In the genomic region with DNA sequence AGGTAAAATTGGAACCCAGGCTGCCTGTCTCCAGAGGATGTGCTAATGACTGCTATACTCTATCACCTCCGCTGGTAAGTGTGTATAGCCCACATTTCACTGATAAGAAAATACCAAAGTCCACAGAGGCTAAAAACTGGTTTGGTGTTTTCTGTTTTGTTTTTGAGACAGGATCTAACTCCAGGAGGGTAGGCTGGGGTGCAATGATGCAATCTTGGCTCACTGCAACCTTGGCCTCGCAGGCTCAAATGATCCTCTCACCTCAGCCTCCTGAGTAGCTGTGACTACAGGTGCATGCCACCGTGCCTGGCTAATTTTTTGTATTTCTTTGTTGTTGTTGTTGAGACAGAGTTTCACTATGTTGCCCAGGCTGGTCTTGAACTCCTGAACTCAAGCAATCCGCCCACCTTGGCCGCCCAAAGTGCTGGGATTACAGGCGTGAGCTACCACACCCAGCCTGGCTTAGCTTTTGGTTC, we compare ENCODE assay signal across 36 cellular contexts.
"Had no signal": no experiment of that assay in that cellular context is flagged by ENCODE, and none has a peak within 500 bp of the region (broad histone marks: within the 10 kb centered on the region; RNA-seq: fewer than 3 reads in every experiment).

No MANE protein-coding gene starts in this region.

- H3K27ac ChIP-seq: ascending aorta, breast epithelium, cardiac muscle cell, colonic mucosa, dorsolateral prefrontal cortex, esophagus muscularis mucosa, gastroesophageal sphincter, WERI-Rb-1 had no signal

- H3K9me3 ChIP-seq: ascending aorta, breast epithelium, colonic mucosa, esophagus muscularis mucosa, gastroesophageal sphincter had no signal

- ATAC-seq: activated CD4-positive, alpha-beta T cell treated with anti-CD3 and anti-CD28 coated beads for 36 hours; activated CD8-positive, alpha-beta memory T cell treated with anti-CD3 and anti-CD28 coated beads, Interleukin-2, amount 10 ng/mL, durations not matched to agents 7 days and 5 days; activated CD8-positive, alpha-beta T cell treated with anti-CD3 and anti-CD28 coated beads, Interleukin-2, amount 10 ng/mL, durations not matched to agents 7 days and 5 days; activated naive CD4-positive, alpha-beta T cell treated with anti-CD3 and anti-CD28 coated beads, Interleukin-2, amount 50 U/mL, for 72 hours; effector memory CD8-positive, alpha-beta T cell; gastroesophageal sphincter; T-cell had no signal

- H3K9me3 Mint-ChIP-seq: activated CD4-positive, alpha-beta memory T cell treated with anti-CD3 and anti-CD28 coated beads for 36 hours; activated CD4-positive, alpha-beta T cell treated with anti-CD3 and anti-CD28 coated beads, Interleukin-2, amount 10 ng/mL, durations not matched to agents 24 days and 14 days; activated naive CD4-positive, alpha-beta T cell treated with anti-CD3 and anti-CD28 coated beads, Interleukin-2, amount 10 ng/mL, durations not matched to agents 7 days and 5 days; activated naive CD4-positive, alpha-beta T cell treated with anti-CD3 and anti-CD28 coated beads, Interleukin-2, amount 50 U/mL, for 72 hours; activated naive CD8-positive, alpha-beta T cell treated with anti-CD3 and anti-CD28 coated beads, Interleukin-2, amount 10 ng/mL, durations not matched to agents 7 days and 5 days; activated T-helper 1 cell treated with anti-CD3 and anti-CD28 coated beads, Interleukin-12 subunit alpha, Interleukin-12 subunit beta, Interleukin-2, Interleukin-4 antibody, amounts not matched to agents 30 ng/mL and 10 ng/mL and 1 ng/mL, durations not matched to agents 14 hours and 24 hours and 36 hours; brain; dendritic cell treated with granulocyte-macrophage colony-stimulating factor and Interleukin-4, amounts not matched to agents 40 ng/mL and 50 ng/mL, for 4 days; effector memory CD8-positive, alpha-beta T cell; T-cell; T-helper 1 cell treated with Interleukin-12 subunit alpha and Interleukin-12 subunit beta and Interleukin-4 antibody, amounts not matched to agents 30 μg/mL and 1 μg/mL, for 36 hours had no signal

- H3K4me1 ChIP-seq: ascending aorta, breast epithelium, colonic mucosa had no signal

- H3K27me3 Mint-ChIP-seq: activated CD4-positive, alpha-beta memory T cell treated with anti-CD3 and anti-CD28 coated beads for 36 hours; activated CD4-positive, alpha-beta T cell treated with anti-CD3 and anti-CD28 coated beads for 36 hours; activated CD4-positive, alpha-beta T cell treated with anti-CD3 and anti-CD28 coated beads, Interleukin-2, amount 10 ng/mL, durations not matched to agents 24 days and 14 days; activated CD8-positive, alpha-beta memory T cell treated with anti-CD3 and anti-CD28 coated beads, Interleukin-2, amount 10 ng/mL, durations not matched to agents 7 days and 5 days; activated naive CD4-positive, alpha-beta T cell treated with anti-CD3 and anti-CD28 coated beads, Interleukin-2, amount 10 ng/mL, durations not matched to agents 7 days and 5 days; activated naive CD8-positive, alpha-beta T cell treated with anti-CD3 and anti-CD28 coated beads, Interleukin-2, amount 10 ng/mL, durations not matched to agents 7 days and 5 days; brain; dendritic cell treated with granulocyte-macrophage colony-stimulating factor and Interleukin-4, amounts not matched to agents 40 ng/mL and 50 ng/mL, for 4 days; effector memory CD8-positive, alpha-beta T cell had no signal

- DNase-seq: activated CD4-positive, alpha-beta memory T cell treated with anti-CD3 and anti-CD28 coated beads for 36 hours; activated CD4-positive, alpha-beta T cell treated with anti-CD3 and anti-CD28 coated beads for 36 hours; activated CD4-positive, alpha-beta T cell treated with anti-CD3 and anti-CD28 coated beads, Interleukin-2, amount 10 ng/mL, durations not matched to agents 24 days and 14 days; activated CD4-positive, CD25-positive, alpha-beta regulatory T cell; activated CD4-positive, CD25-positive, alpha-beta regulatory T cell treated with anti-CD3 and anti-CD28 coated beads, Interleukin-2, amount 50 U/mL, for 72 hours; activated CD8-positive, alpha-beta memory T cell treated with anti-CD3 and anti-CD28 coated beads, Interleukin-2, amount 10 ng/mL, durations not matched to agents 7 days and 5 days; activated CD8-positive, alpha-beta memory T cell treated with anti-CD3 and anti-CD28 coated beads, Interleukin-2, amount 50 U/mL, for 4 hours; activated CD8-positive, alpha-beta T cell treated with anti-CD3 and anti-CD28 coated beads, Interleukin-2, amount 10 ng/mL, durations not matched to agents 7 days and 5 days; activated gamma-delta T cell; activated naive CD4-positive, alpha-beta T cell; activated naive CD4-positive, alpha-beta T cell treated with anti-CD3 and anti-CD28 coated beads, Interleukin-2, amount 10 ng/mL, durations not matched to agents 7 days and 5 days; activated naive CD8-positive, alpha-beta T cell treated with anti-CD3 and anti-CD28 coated beads, Interleukin-2, amount 10 ng/mL, durations not matched to agents 7 days and 5 days; activated T-cell treated with anti-CD3 and anti-CD28 coated beads, Interleukin-2, amount 50 U/mL, for 1 hour; activated T-cell treated with anti-CD3 and anti-CD28 coated beads, Interleukin-2, amount 50 U/mL, for 48 hours; central memory CD4-positive, alpha-beta T cell; cerebellar nuclear complex; colonic mucosa; dorsolateral prefrontal cortex; effector memory CD8-positive, alpha-beta T cell; erythroblast; foreskin melanocyte; SW 1271; T-cell; T-helper 9 cell; WERI-Rb-1 had no signal

- H3K4me3 ChIP-seq: ascending aorta, breast epithelium, cardiac muscle cell, colonic mucosa, dorsolateral prefrontal cortex, esophagus muscularis mucosa, gastroesophageal sphincter had no signal

- H3K36me3 ChIP-seq: ascending aorta, breast epithelium, cardiac muscle cell, colonic mucosa, esophagus muscularis mucosa, gastroesophageal sphincter, WERI-Rb-1 had no signal

- H3K4me3 Mint-ChIP-seq: activated CD4-positive, alpha-beta memory T cell treated with anti-CD3 and anti-CD28 coated beads for 36 hours; activated CD4-positive, alpha-beta T cell treated with anti-CD3 and anti-CD28 coated beads for 36 hours; activated CD4-positive, alpha-beta T cell treated with anti-CD3 and anti-CD28 coated beads, Interleukin-2, amount 10 ng/mL, durations not matched to agents 24 days and 14 days; activated CD8-positive, alpha-beta memory T cell treated with anti-CD3 and anti-CD28 coated beads, Interleukin-2, amount 10 ng/mL, durations not matched to agents 7 days and 5 days; activated CD8-positive, alpha-beta T cell treated with anti-CD3 and anti-CD28 coated beads, Interleukin-2, amount 10 ng/mL, durations not matched to agents 7 days and 5 days; activated naive CD4-positive, alpha-beta T cell treated with anti-CD3 and anti-CD28 coated beads, Interleukin-2, amount 10 ng/mL, durations not matched to agents 7 days and 5 days; activated naive CD8-positive, alpha-beta T cell treated with anti-CD3 and anti-CD28 coated beads, Interleukin-2, amount 10 ng/mL, durations not matched to agents 7 days and 5 days; activated T-helper 1 cell treated with anti-CD3 and anti-CD28 coated beads, Interleukin-12 subunit alpha, Interleukin-12 subunit beta, Interleukin-2, Interleukin-4 antibody, amounts not matched to agents 30 ng/mL and 10 ng/mL and 1 ng/mL, durations not matched to agents 14 hours and 24 hours and 36 hours; brain; dendritic cell treated with granulocyte-macrophage colony-stimulating factor and Interleukin-4, amounts not matched to agents 40 ng/mL and 50 ng/mL, for 4 days; effector memory CD8-positive, alpha-beta T cell; T-cell; T-helper 1 cell treated with Interleukin-12 subunit alpha and Interleukin-12 subunit beta and Interleukin-4 antibody, amounts not matched to agents 30 μg/mL and 1 μg/mL, for 36 hours had no signal

- H3K4me1 Mint-ChIP-seq: activated CD4-positive, alpha-beta T cell treated with anti-CD3 and anti-CD28 coated beads for 36 hours; activated CD4-positive, alpha-beta T cell treated with anti-CD3 and anti-CD28 coated beads, Interleukin-2, amount 10 ng/mL, durations not matched to agents 24 days and 14 days; activated CD8-positive, alpha-beta memory T cell treated with anti-CD3 and anti-CD28 coated beads, Interleukin-2, amount 10 ng/mL, durations not matched to agents 7 days and 5 days; activated naive CD4-positive, alpha-beta T cell treated with anti-CD3 and anti-CD28 coated beads, Interleukin-2, amount 10 ng/mL, durations not matched to agents 7 days and 5 days; activated naive CD8-positive, alpha-beta T cell treated with anti-CD3 and anti-CD28 coated beads, Interleukin-2, amount 10 ng/mL, durations not matched to agents 7 days and 5 days; T-cell had no signal

- H3K27me3 ChIP-seq: ascending aorta, breast epithelium, cardiac muscle cell, colonic mucosa, dorsolateral prefrontal cortex, esophagus muscularis mucosa, gastroesophageal sphincter had no signal

- H3K27ac Mint-ChIP-seq: activated CD4-positive, alpha-beta memory T cell treated with anti-CD3 and anti-CD28 coated beads for 36 hours; activated CD4-positive, alpha-beta T cell treated with anti-CD3 and anti-CD28 coated beads for 36 hours; activated CD4-positive, alpha-beta T cell treated with anti-CD3 and anti-CD28 coated beads, Interleukin-2, amount 10 ng/mL, durations not matched to agents 24 days and 14 days; activated CD8-positive, alpha-beta memory T cell treated with anti-CD3 and anti-CD28 coated beads, Interleukin-2, amount 10 ng/mL, durations not matched to agents 7 days and 5 days; activated CD8-positive, alpha-beta T cell treated with anti-CD3 and anti-CD28 coated beads, Interleukin-2, amount 10 ng/mL, durations not matched to agents 7 days and 5 days; activated naive CD4-positive, alpha-beta T cell treated with anti-CD3 and anti-CD28 coated beads, Interleukin-2, amount 10 ng/mL, durations not matched to agents 7 days and 5 days; activated naive CD4-positive, alpha-beta T cell treated with anti-CD3 and anti-CD28 coated beads, Interleukin-2, amount 50 U/mL, for 72 hours; activated naive CD8-positive, alpha-beta T cell treated with anti-CD3 and anti-CD28 coated beads, Interleukin-2, amount 10 ng/mL, durations not matched to agents 7 days and 5 days; activated T-helper 1 cell treated with anti-CD3 and anti-CD28 coated beads, Interleukin-12 subunit alpha, Interleukin-12 subunit beta, Interleukin-2, Interleukin-4 antibody, amounts not matched to agents 30 ng/mL and 10 ng/mL and 1 ng/mL, durations not matched to agents 14 hours and 24 hours and 36 hours; activated T-helper 2 cell treated with anti-CD3 and anti-CD28 coated beads, Interferon-gamma antibody, Interleukin-2, Interleukin-4, amounts not matched to agents 10 μg/mL and 5 μg/mL and 100 μg/mL, durations not matched to agents 14 hours and 24 hours and 36 hours; brain; dendritic cell treated with granulocyte-macrophage colony-stimulating factor and Interleukin-4, amounts not matched to agents 40 ng/mL and 50 ng/mL, for 4 days; effector memory CD8-positive, alpha-beta T cell; T-cell; T-helper 1 cell treated with Interleukin-12 subunit alpha and Interleukin-12 subunit beta and Interleukin-4 antibody, amounts not matched to agents 30 μg/mL and 1 μg/mL, for 36 hours had no signal

- H3K36me3 Mint-ChIP-seq: activated CD4-positive, alpha-beta memory T cell treated with anti-CD3 and anti-CD28 coated beads for 36 hours; activated CD8-positive, alpha-beta memory T cell treated with anti-CD3 and anti-CD28 coated beads, Interleukin-2, amount 10 ng/mL, durations not matched to agents 7 days and 5 days; activated naive CD4-positive, alpha-beta T cell treated with anti-CD3 and anti-CD28 coated beads, Interleukin-2, amount 10 ng/mL, durations not matched to agents 7 days and 5 days; activated naive CD4-positive, alpha-beta T cell treated with anti-CD3 and anti-CD28 coated beads, Interleukin-2, amount 50 U/mL, for 72 hours; activated naive CD8-positive, alpha-beta T cell treated with anti-CD3 and anti-CD28 coated beads, Interleukin-2, amount 10 ng/mL, durations not matched to agents 7 days and 5 days; brain; T-cell had no signal
